Comparison of ENCODE assay signal across 32 cellular contexts in the genomic region with DNA sequence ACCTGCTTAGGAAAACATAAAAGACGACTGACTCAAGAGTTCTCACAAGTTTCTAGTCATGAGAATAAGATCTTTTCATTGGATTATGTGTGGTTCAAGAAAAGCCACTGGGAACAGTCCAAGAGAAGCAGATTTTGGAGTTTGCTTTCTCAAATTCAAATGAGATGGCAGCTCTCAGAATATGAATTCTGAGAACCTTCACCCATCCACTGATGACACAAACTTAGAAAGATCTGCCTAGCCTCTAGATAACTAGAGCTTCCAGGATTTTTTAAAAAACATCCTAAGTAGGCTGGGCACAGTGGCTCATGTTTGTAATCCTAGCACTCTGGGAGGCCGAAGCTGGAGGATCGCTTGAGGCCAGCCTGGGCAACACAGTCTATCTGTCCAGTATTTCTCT. TPM values are rescaled to one million over a fixed set of nuclear protein-coding genes. Genes with fewer than 3 reads are reported as not detected.
A peak's percentile ranks its signal among the peaks of the same experiment; 100 is the strongest.
DNase-seq lines count a peak whose midpoint lies in the region; ATAC-seq, FAIRE-seq and TF ChIP-seq lines count a peak whose summit lies in the region.
"Had no signal": no experiment of that assay in that cellular context is flagged by ENCODE, and none has a peak within 500 bp of the region (broad histone marks: within the 10 kb centered on the region; RNA-seq: fewer than 3 reads in every experiment).

No MANE protein-coding gene starts in this region.

- DNase-seq in T-helper 2 cell treated with Interferon-gamma antibody and Interleukin-4, amounts not matched to agents 5 μg/mL and 100 μg/mL, for 36 hours (ENCODE audit: low spot score), result no peak
- no peak for DNase-seq in T-helper 2 cell
- no peak for DNase-seq in HepG2 (ENCODE audit: low spot score)
- no peak for DNase-seq in right lobe of liver
- DNase-seq in activated naive CD8-positive, alpha-beta T cell treated with anti-CD3 and anti-CD28 coated beads, Interleukin-2, amount 10 ng/mL, durations not matched to agents 7 days and 5 days, result no peak
- DNase-seq in WERI-Rb-1, result no peak
- DNase-seq in hypothalamus (lab: John Stamatoyannopoulos, UW), result no peak
- DNase-seq: activated CD4-positive, alpha-beta T cell treated with anti-CD3 and anti-CD28 coated beads, Interleukin-2, amount 50 U/mL, for 48 hours; cortex of kidney; DMS79 treated with DMSO at 0.1 percent for 48 hours; effector memory CD4-positive, alpha-beta T cell; GF-D8; lower lobe of right lung; naive thymus-derived CD4-positive, alpha-beta T cell; NCI-H1694 treated with DMSO at 0.1 percent for 48 hours; NCI-H446; NCI-H82; nucleus accumbens; SHP77 treated with DMSO at 0.1 percent for 48 hours; stimulated activated CD8-positive, alpha-beta memory T cell treated with anti-CD3 and anti-CD28 coated beads, Interleukin-4, amount 100 ng/mL, for 48 hours; substantia nigra had no signal

- intact Hi-C loops in HepG2 (cut with micrococcal nuclease; ENCODE audit: unreplicated experiment) (no loop called here), right lobe of liver (cut with DNase I) (no loop called here)

- POLR2A ChIA-PET in HepG2 (lab: Yijun Ruan, JAX), result no interaction called here
- POLR2A ChIA-PET in activated naive CD8-positive, alpha-beta T cell treated with anti-CD3 and anti-CD28 coated beads, Interleukin-2, amount 10 ng/mL, durations not matched to agents 7 days and 5 days (lab: Charles Lee), result interaction anchor here (2.4 kb wide), 1 partner anchor 25 kb away, joined by 12 read pairs; the partner anchor contains the start of gene MEX3C

- TF ChIP-seq CTCF in HepG2 (CRISPR knock-in tag; IDR thresholded peaks at IDR 0.05) (no peak), right lobe of liver (IDR thresholded peaks at IDR 0.05) (no peak), WERI-Rb-1 (IDR thresholded peaks at IDR 0.05; ENCODE audit: low read depth, low read length) (no peak)

- no peaks in the 10 kb centered on the region for H3K27me3 Mint-ChIP-seq in T-helper 2 cell treated with Interferon-gamma antibody and Interleukin-4, amounts not matched to agents 5 μg/mL and 100 μg/mL, for 36 hours (ENCODE audit: low read depth)
- no peaks in the 10 kb centered on the region for H3K27me3 Mint-ChIP-seq in activated naive CD8-positive, alpha-beta T cell treated with anti-CD3 and anti-CD28 coated beads, Interleukin-2, amount 10 ng/mL, durations not matched to agents 7 days and 5 days
- H3K27me3 Mint-ChIP-seq: IgD-negative memory B cell; naive thymus-derived CD4-positive, alpha-beta T cell; type B pancreatic cell had no signal

- no peaks in the 10 kb centered on the region for H3K9me3 Mint-ChIP-seq in T-helper 2 cell treated with Interferon-gamma antibody and Interleukin-4, amounts not matched to agents 5 μg/mL and 100 μg/mL, for 36 hours
- no peaks in the 10 kb centered on the region for H3K9me3 Mint-ChIP-seq in activated naive CD8-positive, alpha-beta T cell treated with anti-CD3 and anti-CD28 coated beads, Interleukin-2, amount 10 ng/mL, durations not matched to agents 7 days and 5 days
- H3K9me3 Mint-ChIP-seq: IgD-negative memory B cell; naive thymus-derived CD4-positive, alpha-beta T cell; type B pancreatic cell had no signal

- no peak overlapping the region for H3K4me3 Mint-ChIP-seq in T-helper 2 cell treated with Interferon-gamma antibody and Interleukin-4, amounts not matched to agents 5 μg/mL and 100 μg/mL, for 36 hours
- H3K4me3 Mint-ChIP-seq in activated naive CD8-positive, alpha-beta T cell treated with anti-CD3 and anti-CD28 coated beads, Interleukin-2, amount 10 ng/mL, durations not matched to agents 7 days and 5 days, result no peak overlapping the region
- H3K4me3 Mint-ChIP-seq: IgD-negative memory B cell, type B pancreatic cell had no signal

- no peaks in the 10 kb centered on the region for H3K79me2 ChIP-seq in HepG2 (ENCODE audit: insufficient read depth, low read length)

- no peak overlapping the region for H2AFZ ChIP-seq in HepG2 (ENCODE audit: low read length)
- H2AFZ ChIP-seq: hepatocyte had no signal

- no peaks in the 10 kb centered on the region for H4K20me1 ChIP-seq in HepG2 (ENCODE audit: insufficient read depth, low read length)

- no peaks in the 10 kb centered on the region for H3K4me1 ChIP-seq in HepG2 (ENCODE audit: insufficient read depth, low read length)
- H3K4me1 ChIP-seq in right lobe of liver, result peaks cover 0 to 8% (median 3%) of the 10 kb centered on the region in 4 donors
- H3K4me1 ChIP-seq: lower lobe of right lung, prostate gland had no signal

- no peak overlapping the region for H3K9ac ChIP-seq in HepG2 (ENCODE audit: insufficient read depth, low read depth, low read length)

- CTCF ChIA-PET in HepG2 (lab: Yijun Ruan, JAX; ENCODE audit: low intra/inter-chr PET ratio, low total read pairs), result no interaction called here

- TF ChIP-seq EP300 in HepG2 (IDR thresholded peaks at IDR 0.05; ENCODE audit: low read depth in 2 of 2, low read length in 2 of 2), result no peak
- TF ChIP-seq EP300 in HepG2 (CRISPR knock-in tag; IDR thresholded peaks at IDR 0.05; ENCODE audit: borderline replicate concordance), result no peak

- no peak overlapping the region for H3K4me2 ChIP-seq in HepG2 (ENCODE audit: low read depth, low read length)
- H3K4me2 ChIP-seq: hepatocyte had no signal

- peaks cover 22% of the 10 kb centered on the region for H3K36me3 Mint-ChIP-seq in T-helper 2 cell treated with Interferon-gamma antibody and Interleukin-4, amounts not matched to agents 5 μg/mL and 100 μg/mL, for 36 hours (ENCODE audit: low read depth)
- H3K36me3 Mint-ChIP-seq in activated naive CD8-positive, alpha-beta T cell treated with anti-CD3 and anti-CD28 coated beads, Interleukin-2, amount 10 ng/mL, durations not matched to agents 7 days and 5 days, result peaks cover 9% of the 10 kb centered on the region

- no peak for ATAC-seq in HepG2
- ATAC-seq in right lobe of liver, result no peak
- ATAC-seq in activated naive CD8-positive, alpha-beta T cell treated with anti-CD3 and anti-CD28 coated beads, Interleukin-2, amount 10 ng/mL, durations not matched to agents 7 days and 5 days (ENCODE audit: low read depth), result no peak
- no peak for ATAC-seq in HG03354 (IDR thresholded peaks at IDR 0.05; ENCODE audit: poor library complexity, severe bottlenecking, unreplicated experiment)
- ATAC-seq: HCT116; lower lobe of right lung; naive thymus-derived CD4-positive, alpha-beta T cell; sciatic nerve had no signal

- WGBS in HepG2 (ENCODE audit: low lambda C conversion rate), result 96% methylated on average over 3 of the region's 3 CpGs
- WGBS in right lobe of liver (ENCODE audit: insufficient coverage, low coverage, low lambda C conversion rate, missing lambda C conversion rate), result 87% methylated on average over 3 of the region's 3 CpGs

- BruUV-seq in HepG2 (replicated peaks; lab: Mats Ljungman, UMichigan), result no TSS peak

- H3K36me3 ChIP-seq in HepG2 (replicated peaks in 1 of 2; ENCODE audit: control insufficient read depth in 1 of 2, insufficient read depth in 2 of 2, low read length in 2 of 2), result peaks cover 2 to 3% of the 10 kb centered on the region in 2 experiments; a peak in 3 of 5 replicates
- H3K36me3 ChIP-seq in right lobe of liver, result peaks cover 0 to 4% (median 0%) of the 10 kb centered on the region in 4 donors
- H3K36me3 ChIP-seq in WERI-Rb-1, result peaks cover 15% of the 10 kb centered on the region
- H3K36me3 ChIP-seq: prostate gland had no signal

- H3K27me3 ChIP-seq in HepG2 (ENCODE audit: control insufficient read depth in 1 of 2, insufficient read depth in 2 of 2, low read length in 2 of 2) (no peaks in the 10 kb centered on the region), right lobe of liver (no peaks in the 10 kb centered on the region), WERI-Rb-1 (ENCODE audit: insufficient read depth, low read depth, severe bottlenecking) (no peaks in the 10 kb centered on the region)
- H3K27me3 ChIP-seq: hepatocyte had no signal

- H3K4me1 Mint-ChIP-seq in T-helper 2 cell treated with Interferon-gamma antibody and Interleukin-4, amounts not matched to agents 5 μg/mL and 100 μg/mL, for 36 hours (ENCODE audit: low read depth), result peaks cover 52% of the 10 kb centered on the region
- peaks cover 45% of the 10 kb centered on the region for H3K4me1 Mint-ChIP-seq in activated naive CD8-positive, alpha-beta T cell treated with anti-CD3 and anti-CD28 coated beads, Interleukin-2, amount 10 ng/mL, durations not matched to agents 7 days and 5 days

- peak overlapping the region; percentile 27 for H3K27ac Mint-ChIP-seq in T-helper 2 cell treated with Interferon-gamma antibody and Interleukin-4, amounts not matched to agents 5 μg/mL and 100 μg/mL, for 36 hours
- H3K27ac Mint-ChIP-seq in activated naive CD8-positive, alpha-beta T cell treated with anti-CD3 and anti-CD28 coated beads, Interleukin-2, amount 10 ng/mL, durations not matched to agents 7 days and 5 days, result peak overlapping the region; percentile 75
- H3K27ac Mint-ChIP-seq: IgD-negative memory B cell, type B pancreatic cell had no signal

- H3K9me3 ChIP-seq in HepG2 (ENCODE audit: low read length) (no peaks in the 10 kb centered on the region), right lobe of liver (no peaks in the 10 kb centered on the region), WERI-Rb-1 (ENCODE audit: severe bottlenecking) (no peaks in the 10 kb centered on the region)
- H3K9me3 ChIP-seq: lower lobe of right lung, prostate gland had no signal

- TF ChIP-seq POLR2A in HepG2 (IDR thresholded peaks at IDR 0.05; ENCODE audit: insufficient read depth in 1 of 2, low read depth in 2 of 2, low read length in 2 of 2), result no peak
- TF ChIP-seq POLR2A in right lobe of liver (IDR thresholded peaks at IDR 0.05), result no peak

- TF ChIP-seq RAD21 in HepG2 (CRISPR knock-in tag; IDR thresholded peaks at IDR 0.05), result no peak

- H3K4me3 ChIP-seq in HepG2 (replicated peaks in 1 of 3; ENCODE audit: insufficient read depth in 1 of 3, low read depth in 2 of 3, low read length in 3 of 3) (no peak overlapping the region), right lobe of liver (no peak overlapping the region), WERI-Rb-1 (ENCODE audit: low read depth, low read length) (no peak overlapping the region)
- H3K4me3 ChIP-seq: hepatocyte, lower lobe of right lung, prostate gland had no signal

- H3K27ac ChIP-seq in HepG2 (ENCODE audit: extremely low read length, insufficient read depth, low read length) (no peak overlapping the region), right lobe of liver (no peak overlapping the region), WERI-Rb-1 (no peak overlapping the region)
- H3K27ac ChIP-seq: 22Rv1, epithelial cell of prostate, hepatocyte, lower lobe of right lung, prostate gland had no signal

- no peak for FAIRE-seq in HepG2 (lab: Jason Lieb, UNC)
- FAIRE-seq: astrocyte, RCC 7860 had no signal

- in situ Hi-C loops in HepG2 (cut with HindIII; ENCODE audit: extremely low pct_ligation_motif_present, low pct_unique_long_range_greater_than_20kb), result no loop called here

RNA-seq across cellular contexts. Expression of gene MEX3C, which starts 26.8 kb away (rescaled TPM):
- total RNA-seq in HepG2 (2016; rRNA removed; fragmentation: Illumina TruSeq; extraction: Trizol) (36.4 and 36.7 TPM in 2 replicates), right lobe of liver (10 to 100 TPM in 2 of 6 experiments, 1 to 10 TPM in 4; 8.2 to 13.6 (median 9.6) TPM)
- total RNA-seq in HepG2 (2016; cell fraction: cytosol; rRNA removed; fragmentation: Illumina TruSeq; extraction: Trizol; ENCODE audit: low read depth), result 5.1 and 5.6 TPM in 2 replicates
- 36.6 and 39.9 TPM in 2 replicates for total RNA-seq in HepG2 (2016; cell fraction: insoluble cytoplasmic fraction; rRNA removed; fragmentation: Illumina TruSeq; extraction: Trizol)
- 25.8 and 26.4 TPM in 2 replicates for total RNA-seq in HepG2 (2016; cell fraction: membrane; rRNA removed; fragmentation: Illumina TruSeq; extraction: Trizol)
- total RNA-seq in HepG2 (2016; cell fraction: nucleus; rRNA removed; fragmentation: Illumina TruSeq; extraction: Trizol), result 46.3 and 52.7 TPM in 2 replicates
- polyA plus RNA-seq in HepG2 (2011; rRNA removed), result 32.2 and 34.8 TPM in 2 replicates
- polyA plus RNA-seq in HepG2 (2011; cell fraction: cytosol; rRNA removed), result 15.5 and 20.6 TPM in 2 replicates
- polyA plus RNA-seq in HepG2 (2011; cell fraction: nucleus; rRNA removed), result 13.8 and 16.8 TPM in 2 replicates
- 33.3 and 34.4 TPM in 2 replicates for polyA plus RNA-seq in HepG2 (2012)
- polyA plus RNA-seq in HepG2 (2016; cell fraction: cytosol; fragmentation: Illumina TruSeq; extraction: Trizol; ENCODE audit: low read depth), result 1.6 and 1.7 TPM in 2 replicates
- 31.2 and 31.8 TPM in 2 replicates for polyA plus RNA-seq in HepG2 (2016; cell fraction: insoluble cytoplasmic fraction; fragmentation: Illumina TruSeq; extraction: Trizol; ENCODE audit: low read depth)
- polyA plus RNA-seq in HepG2 (2016; cell fraction: membrane; fragmentation: Illumina TruSeq; extraction: Trizol; ENCODE audit: low read depth), result 10.0 and 11.0 TPM in 2 replicates
- polyA plus RNA-seq in HepG2 (2016; cell fraction: nucleus; fragmentation: Illumina TruSeq; extraction: Trizol; ENCODE audit: insufficient read depth, low read depth), result 22.4 and 22.7 TPM in 2 replicates
- 25.7 and 38.6 TPM in 2 replicates for polyA minus RNA-seq in HepG2 (2011; rRNA and poly(A)+ RNA removed; ENCODE audit: low replicate concordance)
- polyA minus RNA-seq in HepG2 (2011; cell fraction: cytosol; rRNA and poly(A)+ RNA removed), result 28.8 and 32.2 TPM in 2 replicates
- 68.2 and 81.1 TPM in 2 replicates for polyA minus RNA-seq in HepG2 (2011; cell fraction: nucleus; rRNA and poly(A)+ RNA removed)
- total RNA-seq in activated naive CD8-positive, alpha-beta T cell treated with anti-CD3 and anti-CD28 coated beads, Interleukin-2, amount 10 ng/mL, durations not matched to agents 7 days and 5 days, result 10 to 100 TPM; 53.3 to 60.7 TPM
